15 cellular contexts compared by ENCODE assay signal in genomic region chr10:110706690-110707098, GRCh38.
DNase-seq lines count a peak whose midpoint lies in the region; ATAC-seq and TF ChIP-seq lines count a peak whose summit lies in the region.
"Had no signal": no experiment of that assay in that cellular context is flagged by ENCODE, and none has a peak within 500 bp of the region (broad histone marks: within the 10 kb centered on the region; RNA-seq: fewer than 3 reads in every experiment).

No MANE protein-coding gene starts in this region.

- WGBS in IMR-90 (ENCODE audit: extremely low coverage in 2 of 2, insufficient read length in 1 of 2), 2 experiments: no CpG with 5 or more reads among the region's 5 CpGs

- DNase-seq in BJ (ENCODE audit: low read depth) (peak; percentile 86), IMR-90 (peak; percentile 94), choroid plexus epithelial cell (ENCODE audit: low read depth) (peak; percentile 95), OCI-LY7 (ENCODE audit: low spot score) (no peak), vagina (ENCODE audit: extremely low spot score in 2 of 2) (no peak)
- DNase-seq in effector memory CD4-positive, alpha-beta T cell: no peak
- no peak for DNase-seq in activated naive CD4-positive, alpha-beta T cell treated with anti-CD3 and anti-CD28 coated beads for 36 hours
- DNase-seq: activated CD4-positive, alpha-beta memory T cell treated with anti-CD3 and anti-CD28 coated beads for 36 hours; amygdala; Calu3; naive B cell; NCI-H1436 treated with DMSO at 0.1 percent for 48 hours; thyroid gland had no signal

- H3K36me3 ChIP-seq in BJ (ENCODE audit: control insufficient read depth, insufficient read depth, low read length) (no peaks in the 10 kb centered on the region), IMR-90 (ENCODE audit: control insufficient read depth, insufficient read depth, low read length) (no peaks in the 10 kb centered on the region), OCI-LY7 (ENCODE audit: insufficient read depth, low read length) (no peaks in the 10 kb centered on the region), vagina (no peaks in the 10 kb centered on the region)
- H3K36me3 ChIP-seq in effector memory CD4-positive, alpha-beta T cell (ENCODE audit: control insufficient read depth, insufficient read depth, low read length): no peaks in the 10 kb centered on the region
- H3K36me3 ChIP-seq: gastroesophageal sphincter, thyroid gland had no signal

- H2BK15ac ChIP-seq in IMR-90 (ENCODE audit: low read depth, low read length): peak overlapping the region; percentile 71; the same call in 2 of the 3 replicates

- H3K79me2 ChIP-seq in OCI-LY7 (ENCODE audit: insufficient read depth, low read depth, low read length): no peaks in the 10 kb centered on the region

- peak overlapping the region; percentile 69; the same call in 1 of the 2 replicates for H3K14ac ChIP-seq in IMR-90 (replicated peaks; ENCODE audit: low read depth, low read length)

- peak overlapping the region; percentile 71 for H2BK5ac ChIP-seq in IMR-90 (ENCODE audit: low read depth, low read length, poor library complexity, severe bottlenecking)

- H3K27me3 ChIP-seq in BJ (ENCODE audit: control insufficient read depth, insufficient read depth, low read length) (peaks cover 2% of the 10 kb centered on the region; the same call in 1 of the 2 replicates), IMR-90 (ENCODE audit: control insufficient read depth, insufficient read depth, low read length) (no peaks in the 10 kb centered on the region), vagina (no peaks in the 10 kb centered on the region)
- no peaks in the 10 kb centered on the region for H3K27me3 ChIP-seq in effector memory CD4-positive, alpha-beta T cell (replicated peaks; ENCODE audit: control insufficient read depth, insufficient read depth, low read length, poor library complexity, severe bottlenecking)
- H3K27me3 ChIP-seq: gastroesophageal sphincter, thyroid gland had no signal

- peak overlapping the region; percentile 86 for H3K4ac ChIP-seq in IMR-90 (ENCODE audit: low read depth, low read length)

- TF ChIP-seq POLR2A in IMR-90 (IDR thresholded peaks at IDR 0.05; ENCODE audit: low read depth, low read length) (no peak), vagina (IDR thresholded peaks at IDR 0.05) (no peak)

- H4K8ac ChIP-seq in IMR-90 (ENCODE audit: low read depth in 2 of 2, low read length in 2 of 2): peak overlapping the region; percentile 14 to 85; a peak in 3 of 4 replicates

- no peak overlapping the region for H3K9ac ChIP-seq in IMR-90 (ENCODE audit: low read depth, low read length)

- no peaks in the 10 kb centered on the region for H3K36me3 Mint-ChIP-seq in nephron (ENCODE audit: low read depth)
- H3K36me3 Mint-ChIP-seq in activated naive CD4-positive, alpha-beta T cell treated with anti-CD3 and anti-CD28 coated beads for 36 hours (ENCODE audit: low read depth): no peaks in the 10 kb centered on the region
- H3K36me3 Mint-ChIP-seq: activated CD4-positive, alpha-beta memory T cell treated with anti-CD3 and anti-CD28 coated beads for 36 hours; naive B cell had no signal

- H4K5ac ChIP-seq in IMR-90 (ENCODE audit: low read depth, low read length): peak overlapping the region; percentile 87

- peak overlapping the region; percentile 94 for H2BK120ac ChIP-seq in IMR-90 (ENCODE audit: low read depth, low read length)

- H3K4me3 ChIP-seq in BJ (ENCODE audit: low read depth, low read length) (no peak overlapping the region), IMR-90 (ENCODE audit: insufficient read depth, low read depth, low read length) (no peak overlapping the region), choroid plexus epithelial cell (ENCODE audit: low read depth, low read length) (no peak overlapping the region), OCI-LY7 (ENCODE audit: low read depth, low read length, poor library complexity, severe bottlenecking) (no peak overlapping the region), vagina (no peak overlapping the region)
- H3K4me3 ChIP-seq in effector memory CD4-positive, alpha-beta T cell (ENCODE audit: insufficient read depth, low read depth, low read length, poor library complexity, severe bottlenecking): no peak overlapping the region
- H3K4me3 ChIP-seq: gastroesophageal sphincter, thyroid gland had no signal

- intact Hi-C loops in IMR-90 (cut with micrococcal nuclease): loop anchor here (2.0 kb wide), 1 partner anchor 22 kb away; no protein-coding TSS in a partner anchor
- intact Hi-C loops in OCI-LY7 (cut with micrococcal nuclease; ENCODE audit: unreplicated experiment): no loop called here
- intact Hi-C loops in vagina (cut with DNase I): no loop called here
- intact Hi-C loops in activated naive CD4-positive, alpha-beta T cell treated with anti-CD3 and anti-CD28 coated beads for 36 hours (cut with micrococcal nuclease): no loop called here

- TF ChIP-seq CTCF in BJ (IDR thresholded peaks at IDR 0.05; ENCODE audit: insufficient read depth, low read depth, low read length) (no peak), IMR-90 (conservative IDR thresholded peaks at IDR 0.05; ENCODE audit: low read depth, low read length) (no peak), choroid plexus epithelial cell (conservative IDR thresholded peaks at IDR 0.05; ENCODE audit: low read depth, low read length) (no peak), nephron (IDR thresholded peaks at IDR 0.05; ENCODE audit: unreplicated experiment in 3 of 3) (no peak), OCI-LY7 (conservative IDR thresholded peaks at IDR 0.05; ENCODE audit: low read length) (no peak), vagina (IDR thresholded peaks at IDR 0.05) (no peak)

- H3K9me3 Mint-ChIP-seq in nephron: no peaks in the 10 kb centered on the region
- H3K9me3 Mint-ChIP-seq in activated naive CD4-positive, alpha-beta T cell treated with anti-CD3 and anti-CD28 coated beads for 36 hours: no peaks in the 10 kb centered on the region
- H3K9me3 Mint-ChIP-seq: activated CD4-positive, alpha-beta memory T cell treated with anti-CD3 and anti-CD28 coated beads for 36 hours; naive B cell had no signal

- no peak overlapping the region for H3K4me3 Mint-ChIP-seq in nephron
- H3K4me3 Mint-ChIP-seq in activated naive CD4-positive, alpha-beta T cell treated with anti-CD3 and anti-CD28 coated beads for 36 hours: no peak overlapping the region
- H3K4me3 Mint-ChIP-seq: activated CD4-positive, alpha-beta memory T cell treated with anti-CD3 and anti-CD28 coated beads for 36 hours had no signal

- peak overlapping the region; percentile 92 for H3K18ac ChIP-seq in IMR-90 (ENCODE audit: low read depth, low read length)

- in situ Hi-C loops in IMR-90 (cut with MboI; ENCODE audit: low sequenced_read_pairs): no loop called here

- H2BK20ac ChIP-seq in IMR-90 (ENCODE audit: low read depth, low read length): peak overlapping the region; percentile 90

- H2AFZ ChIP-seq in IMR-90 (replicated peaks; ENCODE audit: low read length, poor library complexity) (peak overlapping the region; percentile 83), OCI-LY7 (ENCODE audit: low read length) (no peak overlapping the region)

- POLR2A ChIA-PET in BJ (lab: Charles Lee): no interaction called here
- POLR2A ChIA-PET in IMR-90 (lab: Charles Lee; ENCODE audit: unreplicated experiment): interaction anchor here (0.6 kb wide), 1 partner anchor 251 kb away, joined by 3 read pairs; no protein-coding TSS in a partner anchor
- POLR2A ChIA-PET in OCI-LY7 (lab: Charles Lee): interaction anchor here (0.7 to 1.9 kb wide), 16 partner anchors 9 to 642 kb away, joined by 3 to 6 read pairs (median 4); no protein-coding TSS in a partner anchor

- H3K4me1 ChIP-seq in IMR-90 (ENCODE audit: control insufficient read depth, insufficient read depth, low read length) (peaks cover 8% of the 10 kb centered on the region), OCI-LY7 (ENCODE audit: insufficient read depth, low read length, poor library complexity, severe bottlenecking) (no peaks in the 10 kb centered on the region), vagina (no peaks in the 10 kb centered on the region)
- H3K4me1 ChIP-seq in effector memory CD4-positive, alpha-beta T cell (ENCODE audit: control insufficient read depth, insufficient read depth, low read length, poor library complexity, severe bottlenecking): no peaks in the 10 kb centered on the region
- H3K4me1 ChIP-seq: gastroesophageal sphincter, thyroid gland had no signal

- H2AK9ac ChIP-seq in IMR-90 (replicated peaks; ENCODE audit: low read depth, low read length, poor library complexity): no peak overlapping the region

- no peaks in the 10 kb centered on the region for H3K9me2 ChIP-seq in OCI-LY7 (ENCODE audit: insufficient read depth, low read length)

- peak overlapping the region; percentile 6; the same call in 1 of the 2 replicates for H3K56ac ChIP-seq in IMR-90 (ENCODE audit: extremely low read depth, insufficient read depth, low read length)

- H3K23ac ChIP-seq in IMR-90 (ENCODE audit: low read depth, low read length): peak overlapping the region; percentile 65; the same call in 1 of the 2 replicates

- dilution Hi-C loops in IMR-90 (cut with HindIII; ENCODE audit: low sequenced_read_pairs, unreplicated experiment): no loop called here

- ATAC-seq in IMR-90 (ENCODE audit: low read depth): peak; percentile 95
- ATAC-seq: gastroesophageal sphincter had no signal

- H3K27me3 Mint-ChIP-seq in nephron (ENCODE audit: low read depth): peaks cover 3% of the 10 kb centered on the region
- no peaks in the 10 kb centered on the region for H3K27me3 Mint-ChIP-seq in activated naive CD4-positive, alpha-beta T cell treated with anti-CD3 and anti-CD28 coated beads for 36 hours (ENCODE audit: low read depth)
- H3K27me3 Mint-ChIP-seq: activated CD4-positive, alpha-beta memory T cell treated with anti-CD3 and anti-CD28 coated beads for 36 hours had no signal

- peak overlapping the region; percentile 65 for H4K91ac ChIP-seq in IMR-90 (ENCODE audit: insufficient read depth, low read depth, low read length)

- no peaks in the 10 kb centered on the region for H3K79me1 ChIP-seq in IMR-90 (ENCODE audit: low read depth in 1 of 2, low read length in 2 of 2)

- BruUV-seq in IMR-90 (replicated peaks; lab: Mats Ljungman, UMichigan) (no TSS peak), OCI-LY7 (replicated peaks; lab: Mats Ljungman, UMichigan) (no TSS peak)

- peak overlapping the region; percentile 41 to 75 (median 58) for H3K27ac Mint-ChIP-seq in nephron
- H3K27ac Mint-ChIP-seq in activated naive CD4-positive, alpha-beta T cell treated with anti-CD3 and anti-CD28 coated beads for 36 hours: no peak overlapping the region
- H3K27ac Mint-ChIP-seq: activated CD4-positive, alpha-beta memory T cell treated with anti-CD3 and anti-CD28 coated beads for 36 hours; naive B cell had no signal

- H3K9me3 ChIP-seq in IMR-90 (ENCODE audit: control insufficient read depth, insufficient read depth, low read length): no peaks in the 10 kb centered on the region
- no peaks in the 10 kb centered on the region for H3K9me3 ChIP-seq in OCI-LY7 (ENCODE audit: low read length)
- H3K9me3 ChIP-seq in effector memory CD4-positive, alpha-beta T cell (ENCODE audit: control insufficient read depth, low read length): no peaks in the 10 kb centered on the region
- H3K9me3 ChIP-seq in vagina: no peaks in the 10 kb centered on the region
- H3K9me3 ChIP-seq: gastroesophageal sphincter, thyroid gland had no signal

- TF ChIP-seq RAD21 in IMR-90 (IDR thresholded peaks at IDR 0.05; ENCODE audit: low read length): no peak

- H3K27ac ChIP-seq in IMR-90 (ENCODE audit: insufficient read depth, low read length) (peak overlapping the region; percentile 92; the same call in 1 of the 2 replicates), OCI-LY7 (ENCODE audit: low read depth, low read length, poor library complexity, severe bottlenecking) (no peak overlapping the region), vagina (no peak overlapping the region)
- no peak overlapping the region for H3K27ac ChIP-seq in effector memory CD4-positive, alpha-beta T cell (ENCODE audit: insufficient read depth, low read length, poor library complexity, severe bottlenecking)
- H3K27ac ChIP-seq: thyroid gland had no signal

- CTCF ChIA-PET in BJ (lab: Yijun Ruan, JAX): interaction anchor here (1.1 to 1.7 kb wide), 5 partner anchors 19 to 190 kb away, joined by 4 to 8 read pairs (median 4); no protein-coding TSS in a partner anchor
- CTCF ChIA-PET in IMR-90 (lab: Yijun Ruan, JAX): interaction anchor here (1.2 to 1.5 kb wide), 3 partner anchors 13 to 34 kb away, joined by 3 to 6 read pairs (median 5); no protein-coding TSS in a partner anchor
- CTCF ChIA-PET in OCI-LY7 (lab: Charles Lee; ENCODE audit: unreplicated experiment): no interaction called here
- CTCF ChIA-PET in activated naive CD4-positive, alpha-beta T cell treated with anti-CD3 and anti-CD28 coated beads for 36 hours (lab: Charles Lee): interaction anchor here (0.6 to 1.4 kb wide), 5 partner anchors 11 to 553 kb away, joined by 3 to 5 read pairs (median 4); no protein-coding TSS in a partner anchor

- H3K4me2 ChIP-seq in IMR-90 (ENCODE audit: low read depth, low read length): peak overlapping the region; percentile 91
- H3K4me2 ChIP-seq in OCI-LY7 (ENCODE audit: low read length): no peak overlapping the region

- H3K4me1 Mint-ChIP-seq in nephron: peaks cover 29% of the 10 kb centered on the region
- H3K4me1 Mint-ChIP-seq in activated naive CD4-positive, alpha-beta T cell treated with anti-CD3 and anti-CD28 coated beads for 36 hours (ENCODE audit: low read depth): no peaks in the 10 kb centered on the region
- H3K4me1 Mint-ChIP-seq: naive B cell had no signal

- peak overlapping the region; percentile 69; the same call in 1 of the 2 replicates for H2AK5ac ChIP-seq in IMR-90 (ENCODE audit: low read depth, low read length)

- no peaks in the 10 kb centered on the region for H4K20me1 ChIP-seq in IMR-90 (ENCODE audit: insufficient read depth, low read length)
- no peaks in the 10 kb centered on the region for H4K20me1 ChIP-seq in OCI-LY7 (ENCODE audit: insufficient read depth, low read length)

- H3K9me1 ChIP-seq in IMR-90 (ENCODE audit: insufficient read depth, low read length): no peaks in the 10 kb centered on the region

Comparison
In these comparisons a context has a peak if more than half of its experiments do, and no peak if none do; other contexts are left out.
1. DNase-seq: peak in BJ (single experiment), IMR-90 (single experiment) and choroid plexus epithelial cell (single experiment); none in OCI-LY7 (single experiment), effector memory CD4-positive, alpha-beta T cell (0 of 3), vagina (0 of 2) and activated naive CD4-positive, alpha-beta T cell treated with anti-CD3 and anti-CD28 coated beads for 36 hours (single experiment).